8 cellular contexts compared by ENCODE assay signal in genomic region chr1:110407260-110408210, GRCh38. TPM values are rescaled to one million over a fixed set of nuclear protein-coding genes. Genes with fewer than 3 reads are reported as not detected.
DNase-seq lines count a peak whose midpoint lies in the region; ATAC-seq and TF ChIP-seq lines count a peak whose summit lies in the region.

Gene LAMTOR5 (minus strand): TSS chr1:110407694. CDS start chr1:110407620, 74 bp downstream.

- POLR2A ChIA-PET in activated CD4-positive, alpha-beta memory T cell treated with anti-CD3 and anti-CD28 coated beads for 36 hours (lab: Charles Lee): interaction anchor here (0.9 to 1.5 kb wide), 4 partner anchors 10 to 72 kb away, joined by 3 to 12 read pairs (median 3); partner anchors contain the start of gene RBM15

- no peaks in the 10 kb centered on the region for H3K9me3 ChIP-seq in liver (ENCODE audit: control insufficient read depth in 4 of 4, low read length in 3 of 4)

- H3K27ac Mint-ChIP-seq in CD14-positive monocyte: peak within 1 kb of the TSS; percentile 98 to 100 (median 100)
- H3K27ac Mint-ChIP-seq in activated CD4-positive, alpha-beta memory T cell treated with anti-CD3 and anti-CD28 coated beads for 36 hours: peak within 1 kb of the TSS; percentile 97

- H3K4me3 ChIP-seq in dorsolateral prefrontal cortex: peak within 1 kb of the TSS; percentile 72 to 100 (median 93)
- H3K4me3 ChIP-seq in liver (ENCODE audit: low read depth in 1 of 3, low read length in 3 of 3): peak within 1 kb of the TSS; percentile 78 to 100 (median 81)

- peak within 1 kb of the TSS; percentile 95 to 100 for H3K9ac ChIP-seq in liver (ENCODE audit: low read depth in 1 of 2, low read length in 2 of 2)

- intact Hi-C loops in CD14-positive monocyte (cut with micrococcal nuclease) (loop anchor here (2.0 to 10.0 kb wide), 3 partner anchors 65 to 373 kb away; partner anchors contain the start of genes RBM15 (in 1 of the 2) and STRIP1 (in 1 of the 2)), dorsolateral prefrontal cortex (cut with DNase I) (loop anchor here (1.0 to 10.0 kb wide), 4 partner anchors 67 to 373 kb away; partner anchors contain the start of gene STRIP1 (in 1 of the 2))
- intact Hi-C loops in activated CD4-positive, alpha-beta memory T cell treated with anti-CD3 and anti-CD28 coated beads for 36 hours (cut with micrococcal nuclease): loop anchor here (1.0 to 2.0 kb wide), 2 partner anchors 69 to 197 kb away; partner anchors contain the start of gene KCNC4

- TF ChIP-seq RAD21 in liver (IDR thresholded peaks at IDR 0.05): peak; percentile 27 to 41

- H3K4me1 Mint-ChIP-seq in CD14-positive monocyte: peaks cover 21% of the 10 kb centered on the region
- peaks cover 17% of the 10 kb centered on the region for H3K4me1 Mint-ChIP-seq in activated CD4-positive, alpha-beta memory T cell treated with anti-CD3 and anti-CD28 coated beads for 36 hours (ENCODE audit: low read depth)

- peaks cover 20 to 22% of the 10 kb centered on the region in 2 donors for H3K36me3 Mint-ChIP-seq in CD14-positive monocyte
- H3K36me3 Mint-ChIP-seq in activated CD4-positive, alpha-beta memory T cell treated with anti-CD3 and anti-CD28 coated beads for 36 hours: peaks cover 11% of the 10 kb centered on the region

- peaks cover 0 to 7% (median 3%) of the 10 kb centered on the region in 3 donors for H3K27me3 Mint-ChIP-seq in CD14-positive monocyte (ENCODE audit: low read depth in 3 of 3)
- H3K27me3 Mint-ChIP-seq in activated CD4-positive, alpha-beta memory T cell treated with anti-CD3 and anti-CD28 coated beads for 36 hours: no peaks in the 10 kb centered on the region

- H3K9me3 Mint-ChIP-seq in CD14-positive monocyte: no peaks in the 10 kb centered on the region
- H3K9me3 Mint-ChIP-seq in activated CD4-positive, alpha-beta memory T cell treated with anti-CD3 and anti-CD28 coated beads for 36 hours: no peaks in the 10 kb centered on the region

- under 1% methylated on average over 76 of the region's 76 CpGs for WGBS in liver

- H3K4me1 ChIP-seq in liver (ENCODE audit: control insufficient read depth in 4 of 4, insufficient read depth in 4 of 4, low read length in 3 of 4): peaks cover 3 to 30% (median 17%) of the 10 kb centered on the region in 4 donors

- no peaks in the 10 kb centered on the region for H3K27me3 ChIP-seq in dorsolateral prefrontal cortex
- H3K27me3 ChIP-seq in liver (ENCODE audit: control insufficient read depth in 4 of 4, insufficient read depth in 4 of 4, low read length in 3 of 4): no peaks in the 10 kb centered on the region

- TF ChIP-seq CTCF in CD14-positive monocyte (IDR thresholded peaks at IDR 0.05) (no peak), dorsolateral prefrontal cortex (IDR thresholded peaks at IDR 0.05 in 54 of 56, conservative IDR thresholded peaks at IDR 0.05 in 2 of 56; ENCODE audit: low read depth in 1 of 56, partially characterized antibody in 56 of 56) (peak in 48 of 56 donors; percentile 5 to 63 (median 38)), liver (IDR thresholded peaks at IDR 0.05; ENCODE audit: low read depth, low read length, missing input control) (no peak)

- peaks cover 1 to 25% (median 17%) of the 10 kb centered on the region in 4 donors for H3K36me3 ChIP-seq in liver (ENCODE audit: control insufficient read depth in 4 of 4, insufficient read depth in 3 of 4, low read depth in 1 of 4, low read length in 3 of 4)

- H3K4me3 Mint-ChIP-seq in CD14-positive monocyte: peak within 1 kb of the TSS; percentile 100
- peak within 1 kb of the TSS; percentile 100 for H3K4me3 Mint-ChIP-seq in activated CD4-positive, alpha-beta memory T cell treated with anti-CD3 and anti-CD28 coated beads for 36 hours

- CTCF ChIA-PET in activated CD4-positive, alpha-beta memory T cell treated with anti-CD3 and anti-CD28 coated beads for 36 hours (lab: Charles Lee): interaction anchor here (0.7 to 11.1 kb wide), 8 partner anchors 52 to 211 kb away, joined by 3 to 152 read pairs (median 7); partner anchors contain the start of gene RBM15

- peak within 1 kb of the TSS; percentile 74 to 99 (median 93) for H3K27ac ChIP-seq in dorsolateral prefrontal cortex
- peak within 1 kb of the TSS; percentile 88 to 100 for H3K27ac ChIP-seq in liver (ENCODE audit: low read depth in 1 of 2, low read length in 2 of 2)

- peak; percentile 92 for DNase-seq in CD14-positive monocyte (ENCODE audit: low spot score)
- peak; percentile 81 for DNase-seq in NCI-H748 treated with DMSO at 0.1 percent for 48 hours (lab: John Stamatoyannopoulos, UW)
- peak; percentile 96 for DNase-seq in activated CD4-positive, alpha-beta memory T cell treated with anti-CD3 and anti-CD28 coated beads for 36 hours
- peak; percentile 87 to 95 (median 92) for DNase-seq in dorsolateral prefrontal cortex
- DNase-seq in stimulated activated CD4-positive, alpha-beta T cell treated with anti-CD3 and anti-CD28 coated beads, Interleukin-4, amount 100 ng/mL, for 24 hours: peak; percentile 93

- ATAC-seq in GM19351 (IDR thresholded peaks at IDR 0.05; ENCODE audit: unreplicated experiment) (peak; percentile 94), HG03521 (IDR thresholded peaks at IDR 0.05; ENCODE audit: unreplicated experiment) (peak; percentile 81)

TF ChIP-seq in liver, 16 proteins besides CTCF, POLR2A, EP300 and RAD21:
- TF ChIP-seq YY1 (IDR thresholded peaks at IDR 0.05) (peak; percentile 96), JUND (IDR thresholded peaks at IDR 0.05) (peak in 1 of 2 donors; percentile 49), EGR1 (IDR thresholded peaks at IDR 0.05; ENCODE audit: low read depth in 2 of 2) (peak in 1 of 2 donors; percentile 35), ZBTB33 (IDR thresholded peaks at IDR 0.05) (peak; percentile 98), HNF4A (conservative IDR thresholded peaks at IDR 0.05) (peak; percentile 83 to 89), RXRA (IDR thresholded peaks at IDR 0.05) (peak; percentile 78 to 87), SP1 (IDR thresholded peaks at IDR 0.05) (peak; percentile 84), HNF4G (IDR thresholded peaks at IDR 0.05) (peak; percentile 67), REST (IDR thresholded peaks at IDR 0.05) (peak; percentile 86), FOXA2 (IDR thresholded peaks at IDR 0.05) (no peak), GABPA (IDR thresholded peaks at IDR 0.05 in 1 of 2, conservative IDR thresholded peaks at IDR 0.05 in 1 of 2) (peak; percentile 76 to 94), NR2F2 (IDR thresholded peaks at IDR 0.05) (peak; percentile 90), TAF1 (conservative IDR thresholded peaks at IDR 0.05) (peak; percentile 85), MAX (IDR thresholded peaks at IDR 0.05) (peak; percentile 98), FOXA1 (IDR thresholded peaks at IDR 0.05) (peak; percentile 18), ATF3 (IDR thresholded peaks at IDR 0.05) (peak; percentile 58)

RNA-seq across cellular contexts. Expression of gene LAMTOR5, which starts in this region (rescaled TPM):
- polyA plus RNA-seq in CD14-positive monocyte: 100 to 1,000 TPM; 368 to 420 TPM
- 100 to 1,000 TPM; 151 to 153 TPM for total RNA-seq in activated CD4-positive, alpha-beta memory T cell treated with anti-CD3 and anti-CD28 coated beads for 36 hours
- 100 to 1,000 TPM in 77 of 120 experiments, 10 to 100 TPM in 43; 68.7 to 146 (median 106) TPM for total RNA-seq in dorsolateral prefrontal cortex
- total RNA-seq in liver: 10 to 100 TPM; 30.0 to 41.2 TPM
- polyA plus RNA-seq in liver: 100 to 1,000 TPM; 147 to 182 TPM

Comparison
In these comparisons a context has a peak if more than half of its experiments do, and no peak if none do; other contexts are left out.
1. Peak in every context shown above with its lines: DNase-seq, ATAC-seq, H3K4me3 ChIP-seq and H3K27ac ChIP-seq.
2. CTCF ChIP-seq: peak in dorsolateral prefrontal cortex (48 of 56); none in CD14-positive monocyte (single experiment) and liver (single experiment).